Comparison of ENCODE assay signal across 16 cellular contexts in genomic region chr13:76637651-76638111, GRCh38.
DNase-seq lines count a peak whose midpoint lies in the region; ATAC-seq, FAIRE-seq and TF ChIP-seq lines count a peak whose summit lies in the region.
"Had no signal": no experiment of that assay in that cellular context is flagged by ENCODE, and none has a peak within 500 bp of the region (broad histone marks: within the 10 kb centered on the region; RNA-seq: fewer than 3 reads in every experiment).

No MANE protein-coding gene starts in this region.

- no peak for FAIRE-seq in GM12878 (lab: Jason Lieb, UNC)
- FAIRE-seq: H54 had no signal

- H3K79me2 ChIP-seq in GM12878 (ENCODE audit: control insufficient read depth, insufficient read depth, low read length) (no peaks in the 10 kb centered on the region), smooth muscle cell (ENCODE audit: low read depth) (no peaks in the 10 kb centered on the region)

- intact Hi-C loops in GM12878 (cut with micrococcal nuclease; ENCODE audit: unreplicated experiment) = no loop called here

- in situ Hi-C loops in GM12878 (cut with MboI) = no loop called here
- in situ Hi-C loops in KBM-7 (cut with MboI; ENCODE audit: low pct_unique_long_range_greater_than_20kb, low sequenced_read_pairs) = no loop called here

- RAD21 ChIA-PET in GM12878 (lab: Charles Lee; ENCODE audit: unreplicated experiment) = no interaction called here

- H3K36me3 ChIP-seq in GM12878 (ENCODE audit: control insufficient read depth in 2 of 2, insufficient read depth in 2 of 2, low read length in 1 of 2) = no peaks in the 10 kb centered on the region
- no peaks in the 10 kb centered on the region for H3K36me3 ChIP-seq in smooth muscle cell (ENCODE audit: low read depth)
- H3K36me3 ChIP-seq: esophagus squamous epithelium, neural progenitor cell, SJSA1, upper lobe of right lung had no signal

- TF ChIP-seq CTCF in GM12878 (IDR thresholded peaks at IDR 0.05 in 2 of 3, conservative IDR thresholded peaks at IDR 0.05 in 1 of 3; ENCODE audit: control insufficient read depth in 2 of 3, extremely low read depth in 1 of 3, insufficient read depth in 1 of 3, low read depth in 3 of 3, low read length in 3 of 3) = no peak
- no peak for TF ChIP-seq CTCF in smooth muscle cell (IDR thresholded peaks at IDR 0.05; ENCODE audit: borderline replicate concordance, insufficient read depth, poor library complexity, severe bottlenecking)

- DNase-seq in HCEC 1CT (peak; percentile 30), GM12878 (ENCODE audit: low read depth, low spot score) (no peak), fibroblast of the conjunctiva (ENCODE audit: low read depth) (peak; percentile 13), smooth muscle cell (lab: John Stamatoyannopoulos, UW; ENCODE audit: unreplicated experiment) (no peak), KBM-7 (no peak)
- DNase-seq: activated CD4-positive, alpha-beta T cell treated with anti-CD3 and anti-CD28 coated beads, Interleukin-2, amount 50 U/mL, for 1 hour; activated T-cell treated with anti-CD3 and anti-CD28 coated beads, Interleukin-2, amount 50 U/mL, for 4 hours; esophagus squamous epithelium; mammary epithelial cell; upper lobe of right lung had no signal

- H3K4me2 ChIP-seq in GM12878 (ENCODE audit: control insufficient read depth, insufficient read depth) (no peak overlapping the region), smooth muscle cell (no peak overlapping the region)
- H3K4me2 ChIP-seq: neural progenitor cell had no signal

- H4K20me1 ChIP-seq in GM12878 (ENCODE audit: control insufficient read depth, insufficient read depth) (no peaks in the 10 kb centered on the region), smooth muscle cell (ENCODE audit: low read depth) (no peaks in the 10 kb centered on the region)

- H3K4me1 ChIP-seq in GM12878 (ENCODE audit: control insufficient read depth, insufficient read depth, low read length) (peaks cover 8% of the 10 kb centered on the region), smooth muscle cell (ENCODE audit: low read depth) (no peaks in the 10 kb centered on the region)
- H3K4me1 ChIP-seq: esophagus squamous epithelium, neural progenitor cell, SJSA1, upper lobe of right lung had no signal

- H3F3A ChIP-seq in smooth muscle cell (ENCODE audit: low read depth) = peaks cover 8% of the 10 kb centered on the region

- CTCF ChIA-PET in GM12878 (lab: Yijun Ruan, JAX) = interaction anchor here (1.6 kb wide), 1 partner anchor 12 kb away, joined by 3 read pairs; no protein-coding TSS in a partner anchor

- no peak for TF ChIP-seq POLR2A in GM12878 (IDR thresholded peaks at IDR 0.05; ENCODE audit: low read depth, low read length)

- ATAC-seq in GM12878 (no peak), GM18858 (IDR thresholded peaks at IDR 0.05; ENCODE audit: unreplicated experiment) (no peak), GM19351 (IDR thresholded peaks at IDR 0.05; ENCODE audit: unreplicated experiment) (no peak)
- ATAC-seq: activated T-cell treated with anti-CD3 and anti-CD28 coated beads, Interleukin-2, amount 50 U/mL, for 4 hours; stimulated activated memory B cell treated with anti-CD40 and anti-IgM and Interleukin-4, amounts not matched to agents 10 μg/mL and 1 μg/mL and 100 μg/mL, for 72 hours; upper lobe of right lung had no signal

- no peak for TF ChIP-seq EP300 in GM12878 (IDR thresholded peaks at IDR 0.05; ENCODE audit: borderline replicate concordance in 1 of 2, control insufficient read depth in 1 of 2, low read depth in 2 of 2, low read length in 2 of 2)

- H3K9me3 ChIP-seq in GM12878 (replicated peaks; ENCODE audit: control insufficient read depth, insufficient read depth, low read length) (no peaks in the 10 kb centered on the region), smooth muscle cell (replicated peaks; ENCODE audit: low read depth) (no peaks in the 10 kb centered on the region)
- H3K9me3 ChIP-seq: esophagus squamous epithelium, SJSA1, upper lobe of right lung had no signal

- H2AFZ ChIP-seq in GM12878 (ENCODE audit: control insufficient read depth, low read depth, low read length) (no peak overlapping the region), smooth muscle cell (ENCODE audit: low read depth) (peak overlapping the region; percentile 5)
- H2AFZ ChIP-seq: neural progenitor cell had no signal

- BruUV-seq in GM12878 (replicated peaks; lab: Mats Ljungman, UMichigan) = no TSS peak

- H3K27me3 ChIP-seq in GM12878 (replicated peaks in 1 of 2; ENCODE audit: control insufficient read depth in 2 of 2, insufficient read depth in 2 of 2, low read length in 1 of 2) (no peaks in the 10 kb centered on the region), smooth muscle cell (ENCODE audit: low read depth) (no peaks in the 10 kb centered on the region)
- H3K27me3 ChIP-seq: esophagus squamous epithelium, neural progenitor cell, SJSA1, upper lobe of right lung had no signal

- TF ChIP-seq RAD21 in GM12878 (IDR thresholded peaks at IDR 0.05; ENCODE audit: insufficient read depth, low read depth, low read length) = no peak

- SMC1A ChIA-PET in GM12878 (lab: Charles Lee; ENCODE audit: uncharacterized antibody, unreplicated experiment) = no interaction called here

- H3K4me3 ChIP-seq in GM12878 = no peak overlapping the region
- no peak overlapping the region for H3K4me3 ChIP-seq in smooth muscle cell
- H3K4me3 ChIP-seq: esophagus squamous epithelium, neural progenitor cell, SJSA1, upper lobe of right lung had no signal

- no peak overlapping the region for H3K27ac ChIP-seq in GM12878 (ENCODE audit: control insufficient read depth, insufficient read depth)
- peak overlapping the region; percentile 34 for H3K27ac ChIP-seq in smooth muscle cell (ENCODE audit: low read depth)
- H3K27ac ChIP-seq: esophagus squamous epithelium, neural progenitor cell, SJSA1, upper lobe of right lung had no signal

- POLR2A ChIA-PET in GM12878 (lab: Charles Lee) = no interaction called here

- H3K9ac ChIP-seq in GM12878 (ENCODE audit: control insufficient read depth, insufficient read depth, low read length) (no peak overlapping the region), smooth muscle cell (ENCODE audit: low read depth) (no peak overlapping the region)
- H3K9ac ChIP-seq: neural progenitor cell had no signal

- 26% methylated on average over 2 of the region's 2 CpGs for WGBS in GM12878 (ENCODE audit: insufficient coverage, insufficient replicate concordance, low lambda C conversion rate, missing lambda C conversion rate)
- WGBS in smooth muscle cell (ENCODE audit: low lambda C conversion rate) = 78% methylated on average over 2 of the region's 2 CpGs

TF ChIP-seq in GM12878, 131 proteins besides CTCF, POLR2A, EP300 and RAD21:
- TF ChIP-seq CREB1 (IDR thresholded peaks at IDR 0.05; ENCODE audit: low read depth) (0 out of 2 replicates have a peak, but pooled peaks have one; percentile 25), ZBTB11 (CRISPR knock-in tag; IDR thresholded peaks at IDR 0.05) (no peak), MYB (IDR thresholded peaks at IDR 0.05; ENCODE audit: borderline replicate concordance, low read depth, low read length) (no peak)
- TF ChIP-seq, protein P1, sequence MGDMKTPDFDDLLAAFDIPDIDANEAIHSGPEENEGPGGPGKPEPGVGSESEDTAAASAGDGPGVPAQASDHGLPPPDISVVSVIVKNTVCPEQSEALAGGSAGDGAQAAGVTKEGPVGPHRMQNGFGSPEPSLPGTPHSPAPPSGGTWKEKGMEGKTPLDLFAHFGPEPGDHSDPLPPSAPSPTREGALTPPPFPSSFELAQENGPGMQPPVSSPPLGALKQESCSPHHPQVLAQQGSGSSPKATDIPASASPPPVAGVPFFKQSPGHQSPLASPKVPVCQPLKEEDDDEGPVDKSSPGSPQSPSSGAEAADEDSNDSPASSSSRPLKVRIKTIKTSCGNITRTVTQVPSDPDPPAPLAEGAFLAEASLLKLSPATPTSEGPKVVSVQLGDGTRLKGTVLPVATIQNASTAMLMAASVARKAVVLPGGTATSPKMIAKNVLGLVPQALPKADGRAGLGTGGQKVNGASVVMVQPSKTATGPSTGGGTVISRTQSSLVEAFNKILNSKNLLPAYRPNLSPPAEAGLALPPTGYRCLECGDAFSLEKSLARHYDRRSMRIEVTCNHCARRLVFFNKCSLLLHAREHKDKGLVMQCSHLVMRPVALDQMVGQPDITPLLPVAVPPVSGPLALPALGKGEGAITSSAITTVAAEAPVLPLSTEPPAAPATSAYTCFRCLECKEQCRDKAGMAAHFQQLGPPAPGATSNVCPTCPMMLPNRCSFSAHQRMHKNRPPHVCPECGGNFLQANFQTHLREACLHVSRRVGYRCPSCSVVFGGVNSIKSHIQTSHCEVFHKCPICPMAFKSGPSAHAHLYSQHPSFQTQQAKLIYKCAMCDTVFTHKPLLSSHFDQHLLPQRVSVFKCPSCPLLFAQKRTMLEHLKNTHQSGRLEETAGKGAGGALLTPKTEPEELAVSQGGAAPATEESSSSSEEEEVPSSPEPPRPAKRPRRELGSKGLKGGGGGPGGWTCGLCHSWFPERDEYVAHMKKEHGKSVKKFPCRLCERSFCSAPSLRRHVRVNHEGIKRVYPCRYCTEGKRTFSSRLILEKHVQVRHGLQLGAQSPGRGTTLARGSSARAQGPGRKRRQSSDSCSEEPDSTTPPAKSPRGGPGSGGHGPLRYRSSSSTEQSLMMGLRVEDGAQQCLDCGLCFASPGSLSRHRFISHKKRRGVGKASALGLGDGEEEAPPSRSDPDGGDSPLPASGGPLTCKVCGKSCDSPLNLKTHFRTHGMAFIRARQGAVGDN (IDR thresholded peaks at IDR 0.05) = no peak
TF ChIP-seq in GM12878: peak in this region for 1.

Comparison
In these comparisons a context has a peak if more than half of its experiments do, and no peak if none do; other contexts are left out.
1. DNase-seq: peak in HCEC 1CT (single experiment) and fibroblast of the conjunctiva (single experiment); none in GM12878 (single experiment), smooth muscle cell (single experiment) and KBM-7 (single experiment).